Comparison of ENCODE assay signal across 18 cellular contexts in the genomic region with DNA sequence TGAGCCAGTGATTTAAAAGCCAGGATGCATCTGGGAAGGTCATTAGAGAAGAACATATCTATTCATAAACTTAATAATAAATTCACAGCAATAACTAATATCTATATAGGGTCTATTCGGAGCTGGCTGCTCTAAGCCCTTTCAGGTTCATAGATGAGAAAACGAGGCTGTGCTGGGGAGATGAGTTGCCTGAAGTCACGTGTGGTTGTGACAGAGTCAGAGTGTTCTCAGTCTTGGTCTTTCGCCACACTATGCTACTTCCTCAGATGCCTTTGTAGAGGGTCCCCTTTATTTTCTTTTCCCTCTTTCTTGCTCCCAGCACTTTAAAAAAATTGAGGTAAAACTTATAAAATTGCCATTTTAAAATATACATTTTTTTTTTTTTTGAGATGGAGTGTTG.
"Had no signal": no experiment of that assay in that cellular context is flagged by ENCODE, and none has a peak within 500 bp of the region (broad histone marks: within the 10 kb centered on the region; RNA-seq: fewer than 3 reads in every experiment).

No MANE protein-coding gene starts in this region.

- ATAC-seq: activated CD8-positive, alpha-beta memory T cell treated with anti-CD3 and anti-CD28 coated beads, Interleukin-2, amount 10 ng/mL, durations not matched to agents 7 days and 5 days; activated CD8-positive, alpha-beta T cell treated with anti-CD3 and anti-CD28 coated beads for 36 hours; body of pancreas; gastroesophageal sphincter; natural killer cell treated with Interleukin-12 subunit alpha and Interleukin-12 subunit beta and Interleukin-15 and Interleukin-18, amount 100 ng/mL, for 72 hours; pancreas; psoas muscle; right cardiac atrium; stimulated activated naive CD8-positive, alpha-beta T cell treated with anti-CD3 and anti-CD28 coated beads, Interleukin-15, Interleukin-2, amounts not matched to agents 100 U/mL and 50 U/mL, for 24 hours had no signal

- DNase-seq: activated CD4-positive, alpha-beta T cell treated with anti-CD3 and anti-CD28 coated beads, Interleukin-2, amount 10 ng/mL, durations not matched to agents 7 days and 5 days; activated CD4-positive, CD25-positive, alpha-beta regulatory T cell treated with anti-CD3 and anti-CD28 coated beads, Interleukin-2, amount 50 U/mL, for 72 hours; activated CD8-positive, alpha-beta memory T cell treated with anti-CD3 and anti-CD28 coated beads, Interleukin-2, amount 10 ng/mL, durations not matched to agents 7 days and 5 days; activated CD8-positive, alpha-beta T cell treated with anti-CD3 and anti-CD28 coated beads for 36 hours; activated gamma-delta T cell; anterior cingulate cortex; body of pancreas; kidney; lower lobe of right lung; mesendoderm; pancreas; psoas muscle; right cardiac atrium; stimulated activated CD4-positive, alpha-beta T cell treated with anti-CD3 and anti-CD28 coated beads, Interleukin-4, amount 100 ng/mL, for 4 hours; stimulated activated naive CD8-positive, alpha-beta T cell treated with anti-CD3 and anti-CD28 coated beads, Interleukin-15, Interleukin-2, amounts not matched to agents 100 U/mL and 50 U/mL, for 24 hours; WERI-Rb-1 had no signal
